ENCODE assay signal across 24 cellular contexts in the genomic region with DNA sequence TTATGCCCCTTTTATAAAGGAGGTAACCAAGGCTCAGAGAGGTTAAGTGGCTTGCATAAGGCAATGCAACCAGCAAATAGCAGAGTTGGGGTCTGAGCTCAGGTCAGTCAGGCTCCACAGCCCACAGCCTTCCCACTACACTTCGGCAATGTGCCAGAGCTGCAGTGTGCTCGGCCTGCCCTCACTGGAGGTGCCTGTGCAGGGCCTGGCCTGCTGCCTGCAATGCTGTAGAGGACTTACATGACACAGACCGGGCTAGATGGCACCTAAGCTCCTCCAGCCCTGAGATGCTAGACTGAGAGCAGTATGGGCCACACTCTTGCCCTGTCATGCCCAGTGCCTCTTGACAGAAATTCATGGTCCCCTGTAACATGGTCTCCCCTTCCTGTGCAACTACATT. TPM values are rescaled to one million over a fixed set of nuclear protein-coding genes. Genes with fewer than 3 reads are reported as not detected.
DNase-seq lines count a peak whose midpoint lies in the region; ATAC-seq and TF ChIP-seq lines count a peak whose summit lies in the region.
"Had no signal": no experiment of that assay in that cellular context is flagged by ENCODE, and none has a peak within 500 bp of the region (broad histone marks: within the 10 kb centered on the region; RNA-seq: fewer than 3 reads in every experiment).

No MANE protein-coding gene starts in this region.

- POLR2A ChIA-PET in CD4-positive, alpha-beta memory T cell (lab: Charles Lee; ENCODE audit: partially characterized antibody) = no interaction called here

- H3K4me1 ChIP-seq in neuronal stem cell (ENCODE audit: control insufficient read depth in 2 of 2, insufficient read depth in 1 of 2, low read depth in 1 of 2, low read length in 2 of 2) = peaks cover 11 to 31% of the 10 kb centered on the region in 2 donors
- H3K4me1 ChIP-seq in thyroid gland = no peaks in the 10 kb centered on the region
- no peaks in the 10 kb centered on the region for H3K4me1 ChIP-seq in CD4-positive, alpha-beta memory T cell (ENCODE audit: insufficient read depth, low read length)
- H3K4me1 ChIP-seq: A549, Caco-2 had no signal

- H2BK12ac ChIP-seq in neuronal stem cell (ENCODE audit: low read length) = no peak overlapping the region

- H3K9ac ChIP-seq in neuronal stem cell (ENCODE audit: low read depth, low read length, poor library complexity) = no peak overlapping the region
- H3K9ac ChIP-seq: BLaER1 treated with 17β-estradiol and CSF1 and Interleukin-3, amounts not matched to agents 10 nM and 100 nM had no signal

- H3K23ac ChIP-seq in neuronal stem cell (ENCODE audit: low read depth, low read length, poor library complexity) = peak overlapping the region; percentile 19

- no peak overlapping the region for H4K91ac ChIP-seq in neuronal stem cell (ENCODE audit: low read depth, low read length, poor library complexity)

- peaks cover 0 to 14% of the 10 kb centered on the region in 2 donors for H3K36me3 ChIP-seq in neuronal stem cell (replicated peaks in 1 of 2; ENCODE audit: control insufficient read depth in 2 of 2, insufficient read depth in 2 of 2, low read length in 2 of 2)
- H3K36me3 ChIP-seq in thyroid gland = no peaks in the 10 kb centered on the region
- no peaks in the 10 kb centered on the region for H3K36me3 ChIP-seq in CD4-positive, alpha-beta memory T cell (ENCODE audit: insufficient read depth, low read length)
- H3K36me3 ChIP-seq: BE2C; BLaER1 treated with 17β-estradiol and CSF1 and Interleukin-3, amounts not matched to agents 10 nM and 100 nM; HAP-1 had no signal

- H3K4ac ChIP-seq in neuronal stem cell (ENCODE audit: low read length) = no peak overlapping the region

- no CpG with 5 or more reads among the region's 3 CpGs for WGBS in neuronal stem cell (ENCODE audit: extremely low coverage in 2 of 2, insufficient read length in 2 of 2, insufficient replicate concordance in 1 of 2), 2 donors
- WGBS in thyroid gland, 2 donors = 66 to 81% methylated on average over 3 of the region's 3 CpGs

- peak overlapping the region; percentile 75 for H4K8ac ChIP-seq in neuronal stem cell (ENCODE audit: low read depth, low read length)

- no peak overlapping the region for H2BK5ac ChIP-seq in neuronal stem cell (ENCODE audit: low read length)

- H3K79me1 ChIP-seq in neuronal stem cell (ENCODE audit: low read depth, low read length) = peaks cover 2% of the 10 kb centered on the region

- H3K27ac ChIP-seq in neuronal stem cell (replicated peaks; ENCODE audit: low read length) (no peak overlapping the region), thyroid gland (no peak overlapping the region)
- H3K27ac ChIP-seq in CD4-positive, alpha-beta memory T cell (ENCODE audit: low read depth, low read length) = no peak overlapping the region
- H3K27ac ChIP-seq: A549; BLaER1 treated with 17β-estradiol and CSF1 and Interleukin-3, amounts not matched to agents 10 nM and 100 nM had no signal

- H3K27me3 ChIP-seq in neuronal stem cell (ENCODE audit: control insufficient read depth in 3 of 3, insufficient read depth in 3 of 3, low read depth in 1 of 3, low read length in 3 of 3) = no peaks in the 10 kb centered on the region
- H3K27me3 ChIP-seq in thyroid gland = no peaks in the 10 kb centered on the region
- H3K27me3 ChIP-seq in CD4-positive, alpha-beta memory T cell (ENCODE audit: insufficient read depth, low read length) = no peaks in the 10 kb centered on the region
- H3K27me3 ChIP-seq: BE2C; BLaER1 treated with 17β-estradiol and CSF1 and Interleukin-3, amounts not matched to agents 10 nM and 100 nM had no signal

- H2AK5ac ChIP-seq in neuronal stem cell (ENCODE audit: low read depth, low read length) = no peak overlapping the region

- TF ChIP-seq POLR2A in thyroid gland (IDR thresholded peaks at IDR 0.05) = no peak

- H2BK15ac ChIP-seq in neuronal stem cell (ENCODE audit: low read length) = no peak overlapping the region

- no peak overlapping the region for H2BK120ac ChIP-seq in neuronal stem cell (ENCODE audit: low read depth, low read length)

- H2AFZ ChIP-seq in neuronal stem cell (ENCODE audit: low read length) = no peak overlapping the region
- H2AFZ ChIP-seq: GM23338 had no signal

- H3K18ac ChIP-seq in neuronal stem cell (ENCODE audit: low read length) = no peak overlapping the region

- peak; percentile 66 for ATAC-seq in left ventricle myocardium superior
- ATAC-seq in Right ventricle myocardium inferior = no peak
- peak; percentile 26 for ATAC-seq in esophagus mucosa
- ATAC-seq: A549; CD8-positive, alpha-beta T cell; GM12878; GM23338 had no signal

- H3K4me3 ChIP-seq in neuronal stem cell (ENCODE audit: low read length in 2 of 2) (no peak overlapping the region), thyroid gland (replicated peaks in 1 of 3) (no peak overlapping the region)
- no peak overlapping the region for H3K4me3 ChIP-seq in CD4-positive, alpha-beta memory T cell (ENCODE audit: low read length in 2 of 2)
- H3K4me3 ChIP-seq: A549; BLaER1 treated with 17β-estradiol and CSF1 and Interleukin-3, amounts not matched to agents 10 nM and 100 nM; GM12878; GM23338; HAP-1 had no signal

- CTCF ChIA-PET in CD4-positive, alpha-beta memory T cell (lab: Charles Lee; ENCODE audit: partially characterized antibody) = no interaction called here

- H3K36me3 Mint-ChIP-seq in CD4-positive, alpha-beta memory T cell = no peaks in the 10 kb centered on the region
- H3K36me3 Mint-ChIP-seq: CD14-positive monocyte; CD8-positive, alpha-beta T cell had no signal

- H3K4me1 Mint-ChIP-seq in CD4-positive, alpha-beta memory T cell = no peaks in the 10 kb centered on the region
- H3K4me1 Mint-ChIP-seq: CD14-positive monocyte had no signal

- H3K14ac ChIP-seq in neuronal stem cell (ENCODE audit: low read length) = no peak overlapping the region

- DNase-seq in left ventricle myocardium superior (peak; percentile 44), Right ventricle myocardium inferior (ENCODE audit: missing footprints) (no peak), neuronal stem cell (ENCODE audit: low spot score) (no peak), thyroid gland (peak; percentile 28 to 44), H4 (ENCODE audit: low spot score) (no peak), T1000 (lab: John Stamatoyannopoulos, UW) (no peak)
- no peak for DNase-seq in CD4-positive, alpha-beta memory T cell
- DNase-seq: 8988T; ACHN; AML-193; BE2C; Caco-2; CD8-positive, alpha-beta T cell; DMS153; EL; GDM1; HFFc6 had no signal

- H3K27me3 Mint-ChIP-seq in CD4-positive, alpha-beta memory T cell = peaks cover 5 to 14% of the 10 kb centered on the region in 2 donors

- H3K9me3 ChIP-seq in neuronal stem cell (replicated peaks in 1 of 2; ENCODE audit: control insufficient read depth in 2 of 2, insufficient read depth in 1 of 2, low read depth in 1 of 2, low read length in 2 of 2) (no peaks in the 10 kb centered on the region), thyroid gland (no peaks in the 10 kb centered on the region)
- H3K9me3 ChIP-seq in CD4-positive, alpha-beta memory T cell (ENCODE audit: control insufficient read depth in 1 of 2, low read length in 2 of 2) = no peaks in the 10 kb centered on the region
- H3K9me3 ChIP-seq: A549; BE2C; BLaER1 treated with 17β-estradiol and CSF1 and Interleukin-3, amounts not matched to agents 10 nM and 100 nM; Caco-2; HAP-1 had no signal

- no peak overlapping the region for H3K4me2 ChIP-seq in neuronal stem cell (ENCODE audit: insufficient read depth, low read length, poor library complexity, severe bottlenecking)
- H3K4me2 ChIP-seq: A549; BLaER1 treated with 17β-estradiol and CSF1 and Interleukin-3, amounts not matched to agents 10 nM and 100 nM; GM23338 had no signal

- H3K4me3 Mint-ChIP-seq in CD4-positive, alpha-beta memory T cell = no peak overlapping the region
- H3K4me3 Mint-ChIP-seq: CD14-positive monocyte; CD8-positive, alpha-beta T cell; GM23338; HFFc6 had no signal

- H3K27ac Mint-ChIP-seq in CD4-positive, alpha-beta memory T cell = no peak overlapping the region
- H3K27ac Mint-ChIP-seq: CD14-positive monocyte; CD8-positive, alpha-beta T cell; GM23338; HFFc6 had no signal

- no peak for TF ChIP-seq CTCF in thyroid gland (IDR thresholded peaks at IDR 0.05)

- H3K9me3 Mint-ChIP-seq in CD4-positive, alpha-beta memory T cell = no peaks in the 10 kb centered on the region
- H3K9me3 Mint-ChIP-seq: CD14-positive monocyte; CD8-positive, alpha-beta T cell; GM23338; HFFc6 had no signal

- intact Hi-C loops in left ventricle myocardium superior (cut with micrococcal nuclease) = no loop called here
- intact Hi-C loops in Right ventricle myocardium inferior (cut with DNase I) = no loop called here
- intact Hi-C loops in thyroid gland (cut with DNase I) = no loop called here
- intact Hi-C loops in CD4-positive, alpha-beta memory T cell (cut with micrococcal nuclease) = no loop called here

RNA-seq across cellular contexts. Expression of a gene that starts 49.8 kb away (rescaled TPM):
- 58.5 TPM for total RNA-seq in left ventricle myocardium superior
- 65.8 TPM for total RNA-seq in Right ventricle myocardium inferior
- total RNA-seq in esophagus mucosa = 23.8 TPM
- polyA plus RNA-seq in neuronal stem cell (2013, experiment 1 of 2) = 246 TPM
- 246 TPM for polyA plus RNA-seq in neuronal stem cell (2013, experiment 2 of 2)
- 100 to 1,000 TPM; 102 to 167 (median 143) TPM for total RNA-seq in thyroid gland
- 10 to 100 TPM; 15.6 to 16.2 TPM for total RNA-seq in CD4-positive, alpha-beta memory T cell
- polyA plus RNA-seq in CD4-positive, alpha-beta memory T cell = 1 to 10 TPM; 1.1 to 7.1 TPM
- 986 and 1,416 TPM in 2 replicates for total RNA-seq in H4 (2014; rRNA removed; shearing (Covaris generic))

RNA-seq across cellular contexts. Expression of a gene that starts 57.0 kb away (rescaled TPM):
- total RNA-seq in left ventricle myocardium superior (5.4 TPM), Right ventricle myocardium inferior (5.2 TPM), esophagus mucosa (0.32 TPM), thyroid gland (10 to 100 TPM in 1 of 4 donors, 1 to 10 TPM in 3; 4.8 to 13.8 (median 9.4) TPM)
- polyA plus RNA-seq in neuronal stem cell (2013, experiment 1 of 2) = 29.9 TPM
- polyA plus RNA-seq in neuronal stem cell (2013, experiment 2 of 2) = 30.1 TPM
- not detected for total RNA-seq in CD4-positive, alpha-beta memory T cell
- polyA plus RNA-seq in CD4-positive, alpha-beta memory T cell = not detected
- total RNA-seq in H4 (2014; rRNA removed; shearing (Covaris generic)) = not detected in 2 replicates
- total RNA-seq: CD8-positive, alpha-beta T cell had no signal
- polyA plus RNA-seq: CD14-positive monocyte had no signal

Comparison
In these comparisons a context has a peak if more than half of its experiments do, and no peak if none do; other contexts are left out.
1. DNase-seq: peak in left ventricle myocardium superior (single experiment) and thyroid gland (2 of 2); none in Right ventricle myocardium inferior (single experiment), neuronal stem cell (single experiment), CD4-positive, alpha-beta memory T cell (0 of 5), H4 (single experiment) and T1000 (single experiment).